9 cellular contexts compared by ENCODE assay signal in genomic region chr2:212520340-212520739, GRCh38. TPM values are rescaled to one million over a fixed set of nuclear protein-coding genes. Genes with fewer than 3 reads are reported as not detected.
DNase-seq lines count a peak whose midpoint lies in the region; ATAC-seq and TF ChIP-seq lines count a peak whose summit lies in the region.
"Had no signal": no experiment of that assay in that cellular context is flagged by ENCODE, and none has a peak within 500 bp of the region (broad histone marks: within the 10 kb centered on the region; RNA-seq: fewer than 3 reads in every experiment).

No MANE protein-coding gene starts in this region.

- H3K4me1 ChIP-seq in OCI-LY3 (ENCODE audit: low read length) (no peaks in the 10 kb centered on the region), mucosa of descending colon (ENCODE audit: low read depth) (no peaks in the 10 kb centered on the region), ascending aorta (no peaks in the 10 kb centered on the region)

- ATAC-seq in GM18868 (IDR thresholded peaks at IDR 0.05; ENCODE audit: unreplicated experiment) (peak; percentile 48), mucosa of descending colon (no peak), GM21390 (IDR thresholded peaks at IDR 0.05; ENCODE audit: unreplicated experiment) (no peak)

- H3K27me3 ChIP-seq in OCI-LY3 (ENCODE audit: low read depth, low read length) = no peaks in the 10 kb centered on the region
- no peaks in the 10 kb centered on the region for H3K27me3 ChIP-seq in ascending aorta

- no peaks in the 10 kb centered on the region for H4K20me1 ChIP-seq in OCI-LY3 (ENCODE audit: insufficient read depth, low read length)

- H2AFZ ChIP-seq in OCI-LY3 (ENCODE audit: low read depth, low read length) = peak overlapping the region; percentile 40; the same call in 1 of the 2 replicates

- H3K27ac ChIP-seq in OCI-LY3 (ENCODE audit: low read length) (no peak overlapping the region), ascending aorta (no peak overlapping the region)

- H3K4me2 ChIP-seq in OCI-LY3 (ENCODE audit: low read length) = peak overlapping the region; percentile 42

- intact Hi-C loops in mucosa of descending colon (cut with DNase I, micrococcal nuclease) = loop anchor here in 1 of 2 donors (10.0 kb wide), 1 partner anchor 186 kb away; no protein-coding TSS in a partner anchor
- intact Hi-C loops in ascending aorta (cut with DNase I) = no loop called here

- H3K79me2 ChIP-seq in OCI-LY3 (ENCODE audit: low read length) = no peaks in the 10 kb centered on the region

- H3K9ac ChIP-seq in OCI-LY3 (ENCODE audit: low read length) = no peak overlapping the region

- DNase-seq in AG09309 (ENCODE audit: low read depth) (no peak), foreskin fibroblast (peak in 1 of 2 donors; percentile 2), mucosa of descending colon (no peak), activated gamma-delta T cell treated with Interleukin-2 at 50 U/mL for 16 hours (no peak), ascending aorta (ENCODE audit: low spot score in 2 of 2) (no peak)
- DNase-seq: KBM-7 had no signal

- H3K9me3 ChIP-seq in OCI-LY3 (ENCODE audit: insufficient read depth, low read length) (no peaks in the 10 kb centered on the region), mucosa of descending colon (no peaks in the 10 kb centered on the region), ascending aorta (no peaks in the 10 kb centered on the region)

- H3K4me3 ChIP-seq in AG09309 (ENCODE audit: control insufficient read depth, low read depth, low read length) (no peak overlapping the region), OCI-LY3 (ENCODE audit: low read length) (peak overlapping the region; percentile 27; the same call in 1 of the 2 replicates), foreskin fibroblast (ENCODE audit: low read depth in 1 of 2, low read length in 2 of 2) (no peak overlapping the region), mucosa of descending colon (no peak overlapping the region), ascending aorta (no peak overlapping the region)

- H3K36me3 ChIP-seq in OCI-LY3 (replicated peaks; ENCODE audit: low read depth, low read length) = no peaks in the 10 kb centered on the region
- H3K36me3 ChIP-seq in mucosa of descending colon (ENCODE audit: low read depth) = no peaks in the 10 kb centered on the region
- H3K36me3 ChIP-seq in ascending aorta = no peaks in the 10 kb centered on the region

- TF ChIP-seq CTCF in AG09309 (IDR thresholded peaks at IDR 0.05; ENCODE audit: control insufficient read depth, insufficient read depth, low read depth, low read length, missing control alignments) (peak; percentile 50), OCI-LY3 (IDR thresholded peaks at IDR 0.05; ENCODE audit: low read depth, low read length) (peak; percentile 71), foreskin fibroblast (IDR thresholded peaks at IDR 0.05; ENCODE audit: low read depth, low read length) (peak; percentile 28), mucosa of descending colon (IDR thresholded peaks at IDR 0.05) (no peak), ascending aorta (IDR thresholded peaks at IDR 0.05) (peak in 1 of 3 experiments; percentile 54)

RNA-seq across cellular contexts. Expression of gene ERBB4, which starts 18.3 kb away (rescaled TPM):
- total RNA-seq in mucosa of descending colon = under 1 TPM in 2 of 3 donors, not detected in 1; 0.05 to 0.25 TPM
- total RNA-seq in ascending aorta = 1.7 TPM
